2 cellular contexts compared by ENCODE assay signal in genomic region chr1:87058343-87058649, GRCh38.
TF ChIP-seq lines count a peak whose summit lies in the region.

No MANE protein-coding gene starts in this region.

TF ChIP-seq in HEK293, 187 proteins besides CTCF, POLR2A, EP300 and RAD21:
- TF ChIP-seq ZNF121 (tag by site-specific recombination; IDR thresholded peaks at IDR 0.05) (no peak), ZNF449 (tag by site-specific recombination; IDR thresholded peaks at IDR 0.05) (no peak), HOXD13 (CRISPR knock-in tag; IDR thresholded peaks at IDR 0.05; ENCODE audit: borderline replicate concordance) (no peak), PRDM6 (tag by site-specific recombination; IDR thresholded peaks at IDR 0.05) (peak; percentile 74), MEIS1 (CRISPR knock-in tag; IDR thresholded peaks at IDR 0.05; ENCODE audit: borderline replicate concordance) (no peak), ZNF623 (tag by site-specific recombination; IDR thresholded peaks at IDR 0.05) (no peak), ZFP37 (tag by site-specific recombination; IDR thresholded peaks at IDR 0.05) (no peak), SCRT2 (tag by site-specific recombination; IDR thresholded peaks at IDR 0.05) (no peak)

TF ChIP-seq in GM12878, 131 proteins besides CTCF, POLR2A, EP300 and RAD21:
- TF ChIP-seq ZNF592 (IDR thresholded peaks at IDR 0.05), result no peak
- TF ChIP-seq TCF12 (IDR thresholded peaks at IDR 0.05; ENCODE audit: low read depth, low read length), result no peak
- no peak for TF ChIP-seq EZH2 (IDR thresholded peaks at IDR 0.05; ENCODE audit: borderline replicate concordance, control insufficient read depth, low read depth, low read length)
- TF ChIP-seq ZNF274 (IDR thresholded peaks at IDR 0.05; ENCODE audit: insufficient read depth, insufficient read length), result no peak
- no peak for TF ChIP-seq POU2F2 (IDR thresholded peaks at IDR 0.05; ENCODE audit: borderline replicate concordance, low read depth, low read length)
- TF ChIP-seq FOS (IDR thresholded peaks at IDR 0.05; ENCODE audit: borderline replicate concordance, extremely low read depth, insufficient read length), result no peak
- TF ChIP-seq SIN3A (IDR thresholded peaks at IDR 0.05; ENCODE audit: low read depth, low read length), result no peak
- no peak for TF ChIP-seq ZSCAN29 (IDR thresholded peaks at IDR 0.05)
